In the genomic region with DNA sequence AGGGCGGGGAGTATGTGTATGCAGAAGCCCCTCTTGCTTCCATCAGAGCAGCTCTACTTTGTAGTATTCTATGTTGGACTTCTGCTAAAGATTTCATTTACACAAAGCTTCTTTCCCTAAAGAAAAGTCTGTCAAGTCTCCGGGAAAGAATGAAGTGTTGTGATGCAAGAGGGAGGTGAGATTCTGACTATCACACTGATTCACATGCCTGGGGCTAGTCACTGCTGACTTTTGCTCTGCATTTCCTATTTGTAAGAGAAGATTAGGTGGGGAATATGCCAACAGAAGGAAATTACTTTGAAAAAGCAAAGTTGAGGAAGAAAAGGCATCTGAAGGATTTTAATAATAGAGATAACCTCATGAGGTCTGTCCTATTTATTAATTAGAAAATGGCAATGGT, we compare ENCODE assay signal across 15 cellular contexts.
A peak's percentile ranks its signal among the peaks of the same experiment; 100 is the strongest.
DNase-seq lines count a peak whose midpoint lies in the region; ATAC-seq and TF ChIP-seq lines count a peak whose summit lies in the region.
"Had no signal": no experiment of that assay in that cellular context is flagged by ENCODE, and none has a peak within 500 bp of the region (broad histone marks: within the 10 kb centered on the region; RNA-seq: fewer than 3 reads in every experiment).

No MANE protein-coding gene starts in this region.

- H3K4me3 Mint-ChIP-seq in neural progenitor cell: peak overlapping the region; percentile 8

- H2AFZ ChIP-seq in PC-9: no peak overlapping the region
- H2AFZ ChIP-seq in neural progenitor cell (replicated peaks): peak overlapping the region; percentile 46

- peaks cover 43% of the 10 kb centered on the region for H3K4me1 Mint-ChIP-seq in neural progenitor cell

- BruUV-seq in PC-9 (replicated peaks; lab: Mats Ljungman, UMichigan): no TSS peak

- DNase-seq in NCI-H1694 treated with DMSO at 0.1 percent for 48 hours (lab: John Stamatoyannopoulos, UW) (peak; percentile 54), NCI-H1694 (lab: John Stamatoyannopoulos, UW) (no peak), PC-9 (peak; percentile 9 to 74), neural progenitor cell (ENCODE audit: low spot score) (no peak), superior temporal gyrus (ENCODE audit: extremely low spot score) (no peak), pons (ENCODE audit: low spot score) (no peak), COR-L47 (lab: John Stamatoyannopoulos, UW) (no peak)
- DNase-seq: DMS53; heart left ventricle; NCI-H2227 treated with DMSO at 0.1 percent for 48 hours; SIG-M5; stimulated activated CD4-positive, alpha-beta T cell treated with anti-CD3 and anti-CD28 coated beads, Interleukin-4, amount 100 ng/mL, for 4 hours; WERI-Rb-1 had no signal

- H3K79me2 ChIP-seq in PC-9 (ENCODE audit: low read depth) (no peaks in the 10 kb centered on the region), neural progenitor cell (ENCODE audit: low read depth) (no peaks in the 10 kb centered on the region)

- POLR2A ChIA-PET in PC-9 (lab: Charles Lee; ENCODE audit: unreplicated experiment): no interaction called here

- CTCF ChIA-PET in PC-9 (lab: Charles Lee): interaction anchor here (0.6 kb wide), 1 partner anchor 252 kb away, joined by 3 read pairs; no protein-coding TSS in a partner anchor

- H3K36me3 Mint-ChIP-seq in neural progenitor cell: no peaks in the 10 kb centered on the region

- H3K27me3 Mint-ChIP-seq in neural progenitor cell (ENCODE audit: insufficient read depth, low read depth): peaks cover 3% of the 10 kb centered on the region

- no peaks in the 10 kb centered on the region for H3K36me3 ChIP-seq in PC-9 (ENCODE audit: low read depth)
- H3K36me3 ChIP-seq in neural progenitor cell: no peaks in the 10 kb centered on the region
- H3K36me3 ChIP-seq: WERI-Rb-1 had no signal

- H3K4me1 ChIP-seq in PC-9 (replicated peaks; ENCODE audit: insufficient read depth) (peaks cover 27% of the 10 kb centered on the region), neural progenitor cell (peaks cover 14% of the 10 kb centered on the region)

- no peaks in the 10 kb centered on the region for H3K9me2 ChIP-seq in PC-9 (ENCODE audit: insufficient read depth)

- H3K9me3 ChIP-seq in PC-9 (ENCODE audit: insufficient read depth, low read depth) (no peaks in the 10 kb centered on the region), neural progenitor cell (ENCODE audit: low read depth) (no peaks in the 10 kb centered on the region)
- H3K9me3 ChIP-seq: heart left ventricle had no signal

- H4K20me1 ChIP-seq in PC-9 (ENCODE audit: insufficient read depth): no peaks in the 10 kb centered on the region
- H4K20me1 ChIP-seq in neural progenitor cell (ENCODE audit: low read depth): no peaks in the 10 kb centered on the region

- H3K27ac ChIP-seq in PC-9: peak overlapping the region; percentile 66
- no peak overlapping the region for H3K27ac ChIP-seq in neural progenitor cell
- H3K27ac ChIP-seq: 22Rv1, heart left ventricle, WERI-Rb-1 had no signal

- H3F3A ChIP-seq in PC-9 (ENCODE audit: insufficient read depth, low read depth): peaks cover 16% of the 10 kb centered on the region
- peaks cover 7% of the 10 kb centered on the region for H3F3A ChIP-seq in neural progenitor cell (ENCODE audit: low read depth)

- H3K9ac ChIP-seq in neural progenitor cell: no peak overlapping the region

- intact Hi-C loops in PC-9 (cut with micrococcal nuclease; ENCODE audit: unreplicated experiment): no loop called here

- TF ChIP-seq CTCF in PC-9 (conservative IDR thresholded peaks at IDR 0.05) (no peak), neural progenitor cell (IDR thresholded peaks at IDR 0.05) (no peak)

- H3K27me3 ChIP-seq in PC-9 (ENCODE audit: insufficient read depth, low read depth) (no peaks in the 10 kb centered on the region), neural progenitor cell (no peaks in the 10 kb centered on the region)
- H3K27me3 ChIP-seq: heart left ventricle had no signal

- H3K27ac Mint-ChIP-seq in neural progenitor cell: no peak overlapping the region

- peak overlapping the region; percentile 54 for H3K4me2 ChIP-seq in PC-9
- no peak overlapping the region for H3K4me2 ChIP-seq in neural progenitor cell

- no peaks in the 10 kb centered on the region for H3K9me3 Mint-ChIP-seq in neural progenitor cell

- H3K4me3 ChIP-seq in PC-9: no peak overlapping the region
- no peak overlapping the region for H3K4me3 ChIP-seq in neural progenitor cell
- H3K4me3 ChIP-seq: heart left ventricle had no signal

- peak; percentile 65 for ATAC-seq in esophagus mucosa
- ATAC-seq: heart left ventricle had no signal

Comparison
In these comparisons a context has a peak if more than half of its experiments do, and no peak if none do; other contexts are left out.
1. DNase-seq: peak in NCI-H1694 treated with DMSO at 0.1 percent for 48 hours (single experiment) and PC-9 (2 of 2); none in NCI-H1694 (single experiment), neural progenitor cell (single experiment), superior temporal gyrus (single experiment), pons (single experiment) and COR-L47 (single experiment).